ENCODE assay signal across 1 cellular context in the genomic region with DNA sequence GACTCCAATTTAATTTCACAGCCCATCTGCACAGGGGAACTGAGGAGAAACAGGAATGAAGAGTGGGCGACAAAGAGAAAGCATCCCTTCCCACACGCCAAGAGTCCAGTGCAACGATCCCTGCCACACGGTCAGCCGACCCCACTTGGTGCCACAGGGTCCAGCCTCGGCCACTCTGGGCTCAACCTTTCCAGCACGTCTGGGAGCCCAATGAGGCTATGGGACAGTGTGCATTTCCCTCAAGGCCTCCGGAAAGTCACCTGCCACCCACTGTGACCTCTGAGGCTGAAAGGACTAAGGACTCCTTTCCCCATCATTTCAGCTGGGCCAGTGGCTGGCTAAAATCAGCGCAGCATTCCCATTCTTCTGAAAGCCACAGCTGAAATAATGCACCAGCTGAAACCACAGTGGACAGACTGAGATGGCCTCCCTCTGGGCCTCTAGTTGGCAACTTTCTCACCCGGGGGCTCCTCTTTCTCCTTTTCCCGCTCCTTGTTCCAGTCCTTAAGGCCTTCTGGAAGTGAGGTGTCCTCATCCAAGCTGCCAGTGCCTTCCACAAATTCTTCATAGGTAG.
TF ChIP-seq lines count a peak whose summit lies in the region.

No MANE protein-coding gene starts in this region.

TF ChIP-seq in H1, 55 proteins besides CTCF, POLR2A, EP300 and RAD21:
- TF ChIP-seq SAP30 (IDR thresholded peaks at IDR 0.05; ENCODE audit: insufficient read depth, insufficient replicate concordance, low read length) (no peak), CHD2 (IDR thresholded peaks at IDR 0.05; ENCODE audit: low read length) (no peak), TAF7 (optimal IDR thresholded peaks at IDR 0.05; ENCODE audit: borderline replicate concordance, low read depth, low read length) (no peak), KDM4A (IDR thresholded peaks at IDR 0.05; ENCODE audit: low read depth, low read length, severe bottlenecking) (no peak), ASH2L (IDR thresholded peaks at IDR 0.05; ENCODE audit: low read length) (no peak), MAFK (IDR thresholded peaks at IDR 0.05; ENCODE audit: low read depth, low read length) (no peak), JUN (IDR thresholded peaks at IDR 0.05; ENCODE audit: low read depth, low read length) (no peak), CBX5 (IDR thresholded peaks at IDR 0.05; ENCODE audit: low read depth, low read length) (no peak)
